ENCODE assay signal across 8 cellular contexts in genomic region chr4:173722075-173722474, GRCh38.
"Had no signal": no experiment of that assay in that cellular context is flagged by ENCODE, and none has a peak within 500 bp of the region (broad histone marks: within the 10 kb centered on the region; RNA-seq: fewer than 3 reads in every experiment).

No MANE protein-coding gene starts in this region.

- H3K27me3 Mint-ChIP-seq: IgD-negative memory B cell had no signal

- H3K27ac Mint-ChIP-seq: GM23338, H9, IgD-negative memory B cell had no signal

- H2AFZ ChIP-seq: GM23338 had no signal

- H3K4me3 Mint-ChIP-seq: GM23338, H9, IgD-negative memory B cell had no signal

- ATAC-seq: GM23338 had no signal

- FAIRE-seq: H1, H54, HTR-8/SVneo had no signal

- DNase-seq: H9, HCEC 1CT, KG1 had no signal

- H3K4me2 ChIP-seq: GM23338 had no signal

- H3K4me1 Mint-ChIP-seq: GM23338, H9, IgD-negative memory B cell had no signal

- H3K4me3 ChIP-seq: GM23338 had no signal
